9 cellular contexts compared by ENCODE assay signal in the genomic region with DNA sequence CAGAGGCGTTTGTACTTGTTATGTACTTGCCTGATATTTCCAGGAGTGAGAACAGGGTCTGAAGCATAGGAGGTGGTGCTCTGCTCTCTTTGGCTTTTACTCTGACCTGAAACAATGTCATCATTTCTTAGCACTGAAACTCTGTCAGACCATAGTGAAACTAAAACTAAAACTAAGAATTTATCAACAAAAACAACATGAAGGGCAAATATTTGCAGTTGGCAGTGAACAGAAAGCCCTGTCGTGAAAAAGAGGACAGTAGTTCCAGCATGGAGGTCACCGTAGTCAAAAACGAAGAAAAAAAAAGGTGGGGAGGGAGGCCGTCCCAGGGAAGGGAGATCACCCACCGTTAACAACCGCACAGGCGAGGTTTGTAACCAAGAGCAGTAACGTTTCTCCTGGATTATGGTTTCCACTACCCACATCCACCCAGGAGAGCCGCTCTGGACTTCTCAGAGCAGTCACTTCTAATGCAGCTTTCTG.
A peak's percentile ranks its signal among the peaks of the same experiment; 100 is the strongest.
DNase-seq lines count a peak whose midpoint lies in the region; ATAC-seq and TF ChIP-seq lines count a peak whose summit lies in the region.
"Had no signal": no experiment of that assay in that cellular context is flagged by ENCODE, and none has a peak within 500 bp of the region (broad histone marks: within the 10 kb centered on the region; RNA-seq: fewer than 3 reads in every experiment).

No MANE protein-coding gene starts in this region.

- H3K27ac Mint-ChIP-seq in CD8-positive, alpha-beta T cell = no peak overlapping the region
- peak overlapping the region in 2 of 3 donors; percentile 82 to 89 for H3K27ac Mint-ChIP-seq in IgD-negative memory B cell

- H3K27me3 Mint-ChIP-seq in CD8-positive, alpha-beta T cell (ENCODE audit: low read depth) = no peaks in the 10 kb centered on the region
- H3K27me3 Mint-ChIP-seq in IgD-negative memory B cell = no peaks in the 10 kb centered on the region

- 35 to 37% methylated on average over 10 of the region's 10 CpGs for WGBS in esophagus squamous epithelium, 2 donors
- WGBS in psoas muscle, 3 donors = 8 to 15% (median 12%) methylated on average over 10 of the region's 10 CpGs

- CTCF ChIA-PET in CD8-positive, alpha-beta T cell (lab: Charles Lee) = no interaction called here

- H3K36me3 ChIP-seq in CD8-positive, alpha-beta T cell (ENCODE audit: insufficient read depth, low read length) = no peaks in the 10 kb centered on the region
- no peaks in the 10 kb centered on the region for H3K36me3 ChIP-seq in esophagus squamous epithelium
- H3K36me3 ChIP-seq in psoas muscle (ENCODE audit: insufficient read depth in 1 of 2, low read depth in 1 of 2) = no peaks in the 10 kb centered on the region

- TF ChIP-seq POLR2A in esophagus squamous epithelium (IDR thresholded peaks at IDR 0.05) = no peak

- H3K4me1 ChIP-seq in CD8-positive, alpha-beta T cell (ENCODE audit: insufficient read depth, low read length) = no peaks in the 10 kb centered on the region
- H3K4me1 ChIP-seq in esophagus squamous epithelium (peaks cover 0 to 19% (median 8%) of the 10 kb centered on the region in 3 donors), psoas muscle (peaks cover 9% of the 10 kb centered on the region)

- no peak for ATAC-seq in CD8-positive, alpha-beta T cell
- ATAC-seq in GM21447 (IDR thresholded peaks at IDR 0.05; ENCODE audit: unreplicated experiment) = peak; percentile 89
- ATAC-seq in psoas muscle = peak in 3 of 4 donors; percentile 52 to 66 (median 54)

- H3K27ac ChIP-seq in CD8-positive, alpha-beta T cell (ENCODE audit: low read depth, low read length) = no peak overlapping the region
- H3K27ac ChIP-seq in esophagus squamous epithelium = peak overlapping the region in 3 of 4 donors; percentile 25 to 63 (median 62)
- peak overlapping the region; percentile 88 for H3K27ac ChIP-seq in psoas muscle
- H3K27ac ChIP-seq: epithelial cell of prostate had no signal

- no peak for TF ChIP-seq CTCF in CD8-positive, alpha-beta T cell (IDR thresholded peaks at IDR 0.05)
- TF ChIP-seq CTCF in esophagus squamous epithelium (IDR thresholded peaks at IDR 0.05) (no peak), psoas muscle (IDR thresholded peaks at IDR 0.05) (no peak)

- H3K27me3 ChIP-seq in CD8-positive, alpha-beta T cell (ENCODE audit: insufficient read depth, low read length) = no peaks in the 10 kb centered on the region
- H3K27me3 ChIP-seq in esophagus squamous epithelium (no peaks in the 10 kb centered on the region), psoas muscle (ENCODE audit: insufficient read depth in 3 of 3, low read length in 2 of 3) (no peaks in the 10 kb centered on the region)

- DNase-seq in CD8-positive, alpha-beta T cell = no peak
- no peak for DNase-seq in esophagus squamous epithelium (lab: John Stamatoyannopoulos, UW)
- DNase-seq in psoas muscle = no peak
- no peak for DNase-seq in NCI-H446 treated with DMSO at 0.1 percent for 48 hours (lab: John Stamatoyannopoulos, UW)
- DNase-seq in NCI-H82 treated with DMSO at 0.1 percent for 48 hours (lab: John Stamatoyannopoulos, UW; ENCODE audit: unreplicated experiment) = no peak
- no peak for DNase-seq in activated CD4-positive, alpha-beta T cell treated with anti-CD3 and anti-CD28 coated beads, Interleukin-2, amount 50 U/mL, for 4 hours

- no peaks in the 10 kb centered on the region for H3K4me1 Mint-ChIP-seq in CD8-positive, alpha-beta T cell (ENCODE audit: low read depth)
- peaks cover 0 to 8% (median 3%) of the 10 kb centered on the region in 3 donors for H3K4me1 Mint-ChIP-seq in IgD-negative memory B cell

- no peak overlapping the region for H3K4me3 ChIP-seq in CD8-positive, alpha-beta T cell (ENCODE audit: low read depth, low read length)
- peak overlapping the region in 3 of 4 donors; percentile 23 to 49 (median 34) for H3K4me3 ChIP-seq in esophagus squamous epithelium
- peak overlapping the region; percentile 63 for H3K4me3 ChIP-seq in psoas muscle

- no peaks in the 10 kb centered on the region for H3K36me3 Mint-ChIP-seq in CD8-positive, alpha-beta T cell
- no peaks in the 10 kb centered on the region for H3K36me3 Mint-ChIP-seq in IgD-negative memory B cell

- H3K9me3 Mint-ChIP-seq in CD8-positive, alpha-beta T cell = no peaks in the 10 kb centered on the region
- H3K9me3 Mint-ChIP-seq in IgD-negative memory B cell = no peaks in the 10 kb centered on the region

- POLR2A ChIA-PET in CD8-positive, alpha-beta T cell (lab: Charles Lee) = no interaction called here

- H3K4me3 Mint-ChIP-seq in CD8-positive, alpha-beta T cell = peak overlapping the region; percentile 68
- H3K4me3 Mint-ChIP-seq in IgD-negative memory B cell = peak overlapping the region in 3 of 4 donors; percentile 68 to 91 (median 90)

- no peaks in the 10 kb centered on the region for H3K9me3 ChIP-seq in CD8-positive, alpha-beta T cell (ENCODE audit: low read length)
- H3K9me3 ChIP-seq in esophagus squamous epithelium = no peaks in the 10 kb centered on the region
- H3K9me3 ChIP-seq in psoas muscle = no peaks in the 10 kb centered on the region

- intact Hi-C loops in CD8-positive, alpha-beta T cell (cut with DNase I, micrococcal nuclease) = no loop called here
- intact Hi-C loops in esophagus squamous epithelium (cut with DNase I) = no loop called here
- intact Hi-C loops in psoas muscle (cut with DNase I) = no loop called here
